ENCODE assay signal across 2 cellular contexts in the genomic region with DNA sequence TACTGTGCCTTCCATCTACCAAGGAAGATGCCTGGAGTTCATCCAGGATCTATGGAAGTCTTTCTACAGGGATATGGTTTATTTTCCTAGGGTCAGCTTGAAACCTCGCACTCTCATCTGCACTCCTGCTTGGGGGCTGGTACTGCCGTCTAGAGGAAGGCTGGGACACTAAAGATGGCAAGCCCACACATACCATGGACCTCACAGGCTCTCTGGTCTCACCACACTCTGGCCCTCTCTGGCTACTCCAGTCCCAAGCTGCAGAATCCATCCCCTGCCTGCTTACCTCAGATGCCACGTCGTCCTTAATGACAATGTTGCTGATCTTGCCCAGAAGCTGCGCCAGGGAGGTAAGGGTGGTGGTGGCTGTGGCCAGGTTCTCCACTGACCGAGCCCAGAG.
TF ChIP-seq lines count a peak whose summit lies in the region.

No MANE protein-coding gene starts in this region.

TF ChIP-seq in HepG2, 621 proteins besides CTCF, POLR2A, EP300 and RAD21:
- no peak for TF ChIP-seq REPIN1 (CRISPR knock-in tag; IDR thresholded peaks at IDR 0.05; ENCODE audit: borderline replicate concordance, low read depth)
- TF ChIP-seq CC2D1A (CRISPR knock-in tag; IDR thresholded peaks at IDR 0.05), result no peak
- no peak for TF ChIP-seq PHF5A (CRISPR knock-in tag; IDR thresholded peaks at IDR 0.05; ENCODE audit: low read depth, unreplicated experiment)
- TF ChIP-seq HDAC2 (CRISPR knock-in tag; IDR thresholded peaks at IDR 0.05), result no peak
- TF ChIP-seq, protein P1, sequence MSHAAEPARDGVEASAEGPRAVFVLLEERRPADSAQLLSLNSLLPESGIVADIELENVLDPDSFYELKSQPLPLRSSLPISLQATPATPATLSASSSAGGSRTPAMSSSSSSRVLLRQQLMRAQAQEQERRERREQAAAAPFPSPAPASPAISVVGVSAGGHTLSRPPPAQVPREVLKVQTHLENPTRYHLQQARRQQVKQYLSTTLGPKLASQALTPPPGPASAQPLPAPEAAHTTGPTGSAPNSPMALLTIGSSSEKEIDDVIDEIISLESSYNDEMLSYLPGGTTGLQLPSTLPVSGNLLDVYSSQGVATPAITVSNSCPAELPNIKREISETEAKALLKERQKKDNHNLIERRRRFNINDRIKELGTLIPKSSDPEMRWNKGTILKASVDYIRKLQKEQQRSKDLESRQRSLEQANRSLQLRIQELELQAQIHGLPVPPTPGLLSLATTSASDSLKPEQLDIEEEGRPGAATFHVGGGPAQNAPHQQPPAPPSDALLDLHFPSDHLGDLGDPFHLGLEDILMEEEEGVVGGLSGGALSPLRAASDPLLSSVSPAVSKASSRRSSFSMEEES (CRISPR knock-in tag; IDR thresholded peaks at IDR 0.05), result no peak
- no peak for TF ChIP-seq RBM22 (optimal IDR thresholded peaks at IDR 0.05; ENCODE audit: low read length)
- TF ChIP-seq, protein P2, sequence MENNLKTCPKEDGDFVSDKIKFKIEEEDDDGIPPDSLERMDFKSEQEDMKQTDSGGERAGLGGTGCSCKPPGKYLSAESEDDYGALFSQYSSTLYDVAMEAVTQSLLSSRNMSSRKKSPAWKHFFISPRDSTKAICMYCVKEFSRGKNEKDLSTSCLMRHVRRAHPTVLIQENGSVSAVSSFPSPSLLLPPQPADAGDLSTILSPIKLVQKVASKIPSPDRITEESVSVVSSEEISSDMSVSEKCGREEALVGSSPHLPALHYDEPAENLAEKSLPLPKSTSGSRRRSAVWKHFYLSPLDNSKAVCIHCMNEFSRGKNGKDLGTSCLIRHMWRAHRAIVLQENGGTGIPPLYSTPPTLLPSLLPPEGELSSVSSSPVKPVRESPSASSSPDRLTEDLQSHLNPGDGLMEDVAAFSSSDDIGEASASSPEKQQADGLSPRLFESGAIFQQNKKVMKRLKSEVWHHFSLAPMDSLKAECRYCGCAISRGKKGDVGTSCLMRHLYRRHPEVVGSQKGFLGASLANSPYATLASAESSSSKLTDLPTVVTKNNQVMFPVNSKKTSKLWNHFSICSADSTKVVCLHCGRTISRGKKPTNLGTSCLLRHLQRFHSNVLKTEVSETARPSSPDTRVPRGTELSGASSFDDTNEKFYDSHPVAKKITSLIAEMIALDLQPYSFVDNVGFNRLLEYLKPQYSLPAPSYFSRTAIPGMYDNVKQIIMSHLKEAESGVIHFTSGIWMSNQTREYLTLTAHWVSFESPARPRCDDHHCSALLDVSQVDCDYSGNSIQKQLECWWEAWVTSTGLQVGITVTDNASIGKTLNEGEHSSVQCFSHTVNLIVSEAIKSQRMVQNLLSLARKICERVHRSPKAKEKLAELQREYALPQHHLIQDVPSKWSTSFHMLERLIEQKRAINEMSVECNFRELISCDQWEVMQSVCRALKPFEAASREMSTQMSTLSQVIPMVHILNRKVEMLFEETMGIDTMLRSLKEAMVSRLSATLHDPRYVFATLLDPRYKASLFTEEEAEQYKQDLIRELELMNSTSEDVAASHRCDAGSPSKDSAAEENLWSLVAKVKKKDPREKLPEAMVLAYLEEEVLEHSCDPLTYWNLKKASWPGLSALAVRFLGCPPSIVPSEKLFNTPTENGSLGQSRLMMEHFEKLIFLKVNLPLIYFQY (CRISPR knock-in tag; IDR thresholded peaks at IDR 0.05; ENCODE audit: borderline replicate concordance), result no peak
- no peak for TF ChIP-seq NFYB (CRISPR knock-in tag; IDR thresholded peaks at IDR 0.05)
- TF ChIP-seq ZNF576 (CRISPR knock-in tag; IDR thresholded peaks at IDR 0.05), result no peak
- TF ChIP-seq ZSCAN22 (CRISPR knock-in tag; IDR thresholded peaks at IDR 0.05), result no peak
- no peak for TF ChIP-seq ZNF792 (CRISPR knock-in tag; IDR thresholded peaks at IDR 0.05)
- TF ChIP-seq ZNF737 (CRISPR knock-in tag; IDR thresholded peaks at IDR 0.05; ENCODE audit: borderline replicate concordance), result no peak
- TF ChIP-seq ATF7 (IDR thresholded peaks at IDR 0.05), result no peak
- no peak for TF ChIP-seq ATF7 (CRISPR knock-in tag; IDR thresholded peaks at IDR 0.05)
- TF ChIP-seq ZNF510 (CRISPR knock-in tag; IDR thresholded peaks at IDR 0.05; ENCODE audit: low read depth), result no peak
- no peak for TF ChIP-seq CEBPG (CRISPR knock-in tag; IDR thresholded peaks at IDR 0.05)
- TF ChIP-seq ZNF101 (CRISPR knock-in tag; IDR thresholded peaks at IDR 0.05; ENCODE audit: borderline replicate concordance, low read depth), result no peak
- no peak for TF ChIP-seq THAP8 (CRISPR knock-in tag; IDR thresholded peaks at IDR 0.05; ENCODE audit: borderline replicate concordance)
- no peak for TF ChIP-seq JUN (CRISPR knock-in tag; IDR thresholded peaks at IDR 0.05)

TF ChIP-seq in WTC11, 78 proteins besides CTCF, POLR2A, EP300 and RAD21:
- no peak for TF ChIP-seq NR3C1 (CRISPR knock-in tag; conservative IDR thresholded peaks at IDR 0.05; ENCODE audit: low read depth)
- TF ChIP-seq AR (CRISPR knock-in tag; IDR thresholded peaks at IDR 0.05), result no peak
- TF ChIP-seq OVOL2 (CRISPR knock-in tag; IDR thresholded peaks at IDR 0.05; ENCODE audit: borderline replicate concordance), result no peak
- TF ChIP-seq, protein P3, sequence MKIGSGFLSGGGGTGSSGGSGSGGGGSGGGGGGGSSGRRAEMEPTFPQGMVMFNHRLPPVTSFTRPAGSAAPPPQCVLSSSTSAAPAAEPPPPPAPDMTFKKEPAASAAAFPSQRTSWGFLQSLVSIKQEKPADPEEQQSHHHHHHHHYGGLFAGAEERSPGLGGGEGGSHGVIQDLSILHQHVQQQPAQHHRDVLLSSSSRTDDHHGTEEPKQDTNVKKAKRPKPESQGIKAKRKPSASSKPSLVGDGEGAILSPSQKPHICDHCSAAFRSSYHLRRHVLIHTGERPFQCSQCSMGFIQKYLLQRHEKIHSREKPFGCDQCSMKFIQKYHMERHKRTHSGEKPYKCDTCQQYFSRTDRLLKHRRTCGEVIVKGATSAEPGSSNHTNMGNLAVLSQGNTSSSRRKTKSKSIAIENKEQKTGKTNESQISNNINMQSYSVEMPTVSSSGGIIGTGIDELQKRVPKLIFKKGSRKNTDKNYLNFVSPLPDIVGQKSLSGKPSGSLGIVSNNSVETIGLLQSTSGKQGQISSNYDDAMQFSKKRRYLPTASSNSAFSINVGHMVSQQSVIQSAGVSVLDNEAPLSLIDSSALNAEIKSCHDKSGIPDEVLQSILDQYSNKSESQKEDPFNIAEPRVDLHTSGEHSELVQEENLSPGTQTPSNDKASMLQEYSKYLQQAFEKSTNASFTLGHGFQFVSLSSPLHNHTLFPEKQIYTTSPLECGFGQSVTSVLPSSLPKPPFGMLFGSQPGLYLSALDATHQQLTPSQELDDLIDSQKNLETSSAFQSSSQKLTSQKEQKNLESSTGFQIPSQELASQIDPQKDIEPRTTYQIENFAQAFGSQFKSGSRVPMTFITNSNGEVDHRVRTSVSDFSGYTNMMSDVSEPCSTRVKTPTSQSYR (CRISPR knock-in tag; IDR thresholded peaks at IDR 0.05), result no peak
- no peak for TF ChIP-seq CBFB (CRISPR knock-in tag; IDR thresholded peaks at IDR 0.05; ENCODE audit: low read depth)
- TF ChIP-seq TEAD1 (CRISPR knock-in tag; IDR thresholded peaks at IDR 0.05), result no peak
- no peak for TF ChIP-seq MYBL2 (CRISPR knock-in tag; IDR thresholded peaks at IDR 0.05)
- TF ChIP-seq, protein P4, sequence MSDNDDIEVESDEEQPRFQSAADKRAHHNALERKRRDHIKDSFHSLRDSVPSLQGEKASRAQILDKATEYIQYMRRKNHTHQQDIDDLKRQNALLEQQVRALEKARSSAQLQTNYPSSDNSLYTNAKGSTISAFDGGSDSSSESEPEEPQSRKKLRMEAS (CRISPR knock-in tag; IDR thresholded peaks at IDR 0.05), result no peak
- no peak for TF ChIP-seq ERG (CRISPR knock-in tag; IDR thresholded peaks at IDR 0.05)
- TF ChIP-seq ZNF317 (CRISPR knock-in tag; IDR thresholded peaks at IDR 0.05; ENCODE audit: borderline replicate concordance, low read depth), result no peak
